ENCODE assay signal across 11 cellular contexts in genomic region chr6:75147512-75147911, GRCh38. TPM values are rescaled to one million over a fixed set of nuclear protein-coding genes. Genes with fewer than 3 reads are reported as not detected.
A peak's percentile ranks its signal among the peaks of the same experiment; 100 is the strongest.
DNase-seq lines count a peak whose midpoint lies in the region; ATAC-seq lines count a peak whose summit lies in the region.
"Had no signal": no experiment of that assay in that cellular context is flagged by ENCODE, and none has a peak within 500 bp of the region (broad histone marks: within the 10 kb centered on the region; RNA-seq: fewer than 3 reads in every experiment).

No MANE protein-coding gene starts in this region.

- H3K4me3 Mint-ChIP-seq in activated CD8-positive, alpha-beta memory T cell treated with anti-CD3 and anti-CD28 coated beads, Interleukin-2, amount 10 ng/mL, durations not matched to agents 7 days and 5 days = no peak overlapping the region

- CTCF ChIA-PET in activated CD8-positive, alpha-beta memory T cell treated with anti-CD3 and anti-CD28 coated beads, Interleukin-2, amount 10 ng/mL, durations not matched to agents 7 days and 5 days (lab: Charles Lee) = no interaction called here

- peak; percentile 14 for DNase-seq in AG08395 (ENCODE audit: low spot score)
- DNase-seq in SJCRH30 = no peak
- no peak for DNase-seq in activated CD8-positive, alpha-beta memory T cell treated with anti-CD3 and anti-CD28 coated beads, Interleukin-2, amount 10 ng/mL, durations not matched to agents 7 days and 5 days
- DNase-seq in HuH-7 (ENCODE audit: low spot score) = no peak
- DNase-seq in iPS-NIHi7 (ENCODE audit: extremely low spot score) = no peak
- DNase-seq: amniotic stem cell, MG63 had no signal

- H3K4me1 ChIP-seq in SJCRH30 = no peaks in the 10 kb centered on the region

- H3K27me3 ChIP-seq in SJCRH30 = no peaks in the 10 kb centered on the region
- H3K27me3 ChIP-seq: BLaER1 treated with 17β-estradiol and CSF1 and Interleukin-3, amounts not matched to agents 10 nM and 100 nM; MG63 had no signal

- H3K27ac Mint-ChIP-seq in activated CD8-positive, alpha-beta memory T cell treated with anti-CD3 and anti-CD28 coated beads, Interleukin-2, amount 10 ng/mL, durations not matched to agents 7 days and 5 days = no peak overlapping the region

- H3K9me3 ChIP-seq in SJCRH30 (replicated peaks) = no peaks in the 10 kb centered on the region
- H3K9me3 ChIP-seq: BLaER1 treated with 17β-estradiol and CSF1 and Interleukin-3, amounts not matched to agents 10 nM and 100 nM; MG63 had no signal

- H3K36me3 Mint-ChIP-seq in activated CD8-positive, alpha-beta memory T cell treated with anti-CD3 and anti-CD28 coated beads, Interleukin-2, amount 10 ng/mL, durations not matched to agents 7 days and 5 days = no peaks in the 10 kb centered on the region

- peaks cover 5% of the 10 kb centered on the region for H3K27me3 Mint-ChIP-seq in activated CD8-positive, alpha-beta memory T cell treated with anti-CD3 and anti-CD28 coated beads, Interleukin-2, amount 10 ng/mL, durations not matched to agents 7 days and 5 days

- H3K4me3 ChIP-seq in SJCRH30 = no peak overlapping the region
- H3K4me3 ChIP-seq: BLaER1 treated with 17β-estradiol and CSF1 and Interleukin-3, amounts not matched to agents 10 nM and 100 nM; MG63 had no signal

- H3K9me3 Mint-ChIP-seq in activated CD8-positive, alpha-beta memory T cell treated with anti-CD3 and anti-CD28 coated beads, Interleukin-2, amount 10 ng/mL, durations not matched to agents 7 days and 5 days (ENCODE audit: low read depth) = no peaks in the 10 kb centered on the region

- peak; percentile 86 for ATAC-seq in GM19023 (IDR thresholded peaks at IDR 0.05; ENCODE audit: unreplicated experiment)
- ATAC-seq in HG02642 (IDR thresholded peaks at IDR 0.05; ENCODE audit: poor library complexity, unreplicated experiment) = peak; percentile 87
- ATAC-seq in HG03558 (IDR thresholded peaks at IDR 0.05; ENCODE audit: extremely low read depth, unreplicated experiment) = peak; percentile 96
- ATAC-seq in activated CD8-positive, alpha-beta memory T cell treated with anti-CD3 and anti-CD28 coated beads, Interleukin-2, amount 10 ng/mL, durations not matched to agents 7 days and 5 days = no peak

- no peaks in the 10 kb centered on the region for H3K4me1 Mint-ChIP-seq in activated CD8-positive, alpha-beta memory T cell treated with anti-CD3 and anti-CD28 coated beads, Interleukin-2, amount 10 ng/mL, durations not matched to agents 7 days and 5 days

- peaks cover 44% of the 10 kb centered on the region for H3K36me3 ChIP-seq in SJCRH30
- H3K36me3 ChIP-seq: BLaER1 treated with 17β-estradiol and CSF1 and Interleukin-3, amounts not matched to agents 10 nM and 100 nM had no signal

- no peak overlapping the region for H3K27ac ChIP-seq in SJCRH30
- H3K27ac ChIP-seq: BLaER1 treated with 17β-estradiol and CSF1 and Interleukin-3, amounts not matched to agents 10 nM and 100 nM had no signal

RNA-seq across cellular contexts. Expression of gene COL12A1, which starts 58.3 kb away (rescaled TPM):
- total RNA-seq in SJCRH30 (2014; rRNA removed; shearing (Covaris generic)) = 60.8 and 62.1 TPM in 2 replicates
- total RNA-seq in activated CD8-positive, alpha-beta memory T cell treated with anti-CD3 and anti-CD28 coated beads, Interleukin-2, amount 10 ng/mL, durations not matched to agents 7 days and 5 days = not detected

Comparison
In these comparisons a context has a peak if more than half of its experiments do, and no peak if none do; other contexts are left out.
1. RNA of gene COL12A1, which starts 58.3 kb away (total RNA-seq): 60.8 to 62.1 TPM in SJCRH30; not detected in activated CD8-positive, alpha-beta memory T cell treated with anti-CD3 and anti-CD28 coated beads, Interleukin-2, amount 10 ng/mL, durations not matched to agents 7 days and 5 days; every median in the first group is over 10 times any median in the second.